Comparison of ENCODE assay signal across 1 cellular context in the genomic region with DNA sequence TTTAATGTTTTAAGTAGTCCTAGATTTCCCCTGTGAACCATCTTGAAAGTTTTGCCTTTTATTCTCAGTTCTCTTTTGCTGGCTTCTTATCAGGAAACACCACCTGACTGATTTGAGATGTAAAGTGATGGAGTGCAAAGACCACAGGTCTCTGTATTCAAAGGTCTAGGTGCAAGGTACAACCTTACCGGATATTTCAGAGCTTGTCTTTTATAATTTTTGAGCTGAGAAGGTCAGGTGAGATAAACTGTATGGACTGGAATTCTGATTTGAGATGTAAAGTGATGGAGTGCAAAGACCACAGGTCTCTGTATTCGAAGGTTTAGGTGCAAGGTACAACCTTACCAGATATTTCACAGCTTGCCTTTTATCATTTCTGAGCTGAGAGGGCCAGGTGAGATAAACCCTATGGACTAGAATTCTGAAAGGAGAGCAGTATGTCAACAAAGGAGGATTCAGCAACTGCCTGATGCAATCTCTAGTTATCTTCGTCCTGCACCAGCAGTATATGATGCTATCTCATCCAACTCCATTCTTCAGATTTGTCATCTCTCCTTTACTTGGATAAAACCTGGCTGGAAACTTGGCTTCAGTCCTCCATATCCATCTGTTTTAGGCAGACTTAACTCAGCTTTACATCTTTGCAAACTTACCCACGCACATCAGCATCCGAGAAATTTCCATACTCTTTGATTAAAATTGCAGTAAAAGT.
TF ChIP-seq lines count a peak whose summit lies in the region.

No MANE protein-coding gene starts in this region.

TF ChIP-seq in HepG2, 621 proteins besides CTCF, POLR2A, EP300 and RAD21 (continued from another document and continues in another):
- TF ChIP-seq ZSCAN29 (CRISPR knock-in tag; conservative IDR thresholded peaks at IDR 0.05), result peak; percentile 94; the same call in 1 of the 2 replicates
- TF ChIP-seq SKI (IDR thresholded peaks at IDR 0.05; ENCODE audit: partially characterized antibody), result no peak
- peak; percentile 45; the same call in 1 of the 2 replicates for TF ChIP-seq RBFOX2 (IDR thresholded peaks at IDR 0.05; ENCODE audit: low read depth, low read length)
- peak; percentile 96 for TF ChIP-seq HNF4A (CRISPR knock-in tag; IDR thresholded peaks at IDR 0.05)
- no peak for TF ChIP-seq SIN3B (IDR thresholded peaks at IDR 0.05; ENCODE audit: low read length)
- TF ChIP-seq ZFP36 (IDR thresholded peaks at IDR 0.05; ENCODE audit: borderline replicate concordance, low read depth, low read length, partially characterized antibody), result no peak
- TF ChIP-seq FOXK1 (CRISPR knock-in tag; IDR thresholded peaks at IDR 0.05; ENCODE audit: borderline replicate concordance, low read depth), result peak; percentile 69; the same call in 1 of the 2 replicates
- TF ChIP-seq, protein P1, sequence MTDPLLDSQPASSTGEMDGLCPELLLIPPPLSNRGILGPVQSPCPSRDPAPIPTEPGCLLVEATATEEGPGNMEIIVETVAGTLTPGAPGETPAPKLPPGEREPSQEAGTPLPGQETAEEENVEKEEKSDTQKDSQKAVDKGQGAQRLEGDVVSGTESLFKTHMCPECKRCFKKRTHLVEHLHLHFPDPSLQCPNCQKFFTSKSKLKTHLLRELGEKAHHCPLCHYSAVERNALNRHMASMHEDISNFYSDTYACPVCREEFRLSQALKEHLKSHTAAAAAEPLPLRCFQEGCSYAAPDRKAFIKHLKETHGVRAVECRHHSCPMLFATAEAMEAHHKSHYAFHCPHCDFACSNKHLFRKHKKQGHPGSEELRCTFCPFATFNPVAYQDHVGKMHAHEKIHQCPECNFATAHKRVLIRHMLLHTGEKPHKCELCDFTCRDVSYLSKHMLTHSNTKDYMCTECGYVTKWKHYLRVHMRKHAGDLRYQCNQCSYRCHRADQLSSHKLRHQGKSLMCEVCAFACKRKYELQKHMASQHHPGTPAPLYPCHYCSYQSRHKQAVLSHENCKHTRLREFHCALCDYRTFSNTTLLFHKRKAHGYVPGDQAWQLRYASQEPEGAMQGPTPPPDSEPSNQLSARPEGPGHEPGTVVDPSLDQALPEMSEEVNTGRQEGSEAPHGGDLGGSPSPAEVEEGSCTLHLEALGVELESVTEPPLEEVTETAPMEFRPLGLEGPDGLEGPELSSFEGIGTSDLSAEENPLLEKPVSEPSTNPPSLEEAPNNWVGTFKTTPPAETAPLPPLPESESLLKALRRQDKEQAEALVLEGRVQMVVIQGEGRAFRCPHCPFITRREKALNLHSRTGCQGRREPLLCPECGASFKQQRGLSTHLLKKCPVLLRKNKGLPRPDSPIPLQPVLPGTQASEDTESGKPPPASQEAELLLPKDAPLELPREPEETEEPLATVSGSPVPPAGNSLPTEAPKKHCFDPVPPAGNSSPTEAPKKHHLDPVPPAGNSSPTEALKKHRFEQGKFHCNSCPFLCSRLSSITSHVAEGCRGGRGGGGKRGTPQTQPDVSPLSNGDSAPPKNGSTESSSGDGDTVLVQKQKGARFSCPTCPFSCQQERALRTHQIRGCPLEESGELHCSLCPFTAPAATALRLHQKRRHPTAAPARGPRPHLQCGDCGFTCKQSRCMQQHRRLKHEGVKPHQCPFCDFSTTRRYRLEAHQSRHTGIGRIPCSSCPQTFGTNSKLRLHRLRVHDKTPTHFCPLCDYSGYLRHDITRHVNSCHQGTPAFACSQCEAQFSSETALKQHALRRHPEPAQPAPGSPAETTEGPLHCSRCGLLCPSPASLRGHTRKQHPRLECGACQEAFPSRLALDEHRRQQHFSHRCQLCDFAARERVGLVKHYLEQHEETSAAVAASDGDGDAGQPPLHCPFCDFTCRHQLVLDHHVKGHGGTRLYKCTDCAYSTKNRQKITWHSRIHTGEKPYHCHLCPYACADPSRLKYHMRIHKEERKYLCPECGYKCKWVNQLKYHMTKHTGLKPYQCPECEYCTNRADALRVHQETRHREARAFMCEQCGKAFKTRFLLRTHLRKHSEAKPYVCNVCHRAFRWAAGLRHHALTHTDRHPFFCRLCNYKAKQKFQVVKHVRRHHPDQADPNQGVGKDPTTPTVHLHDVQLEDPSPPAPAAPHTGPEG (CRISPR knock-in tag; IDR thresholded peaks at IDR 0.05), result 0 out of 2 replicates have a peak, but pooled peaks have one; percentile 19
- TF ChIP-seq TMF1 (CRISPR knock-in tag; IDR thresholded peaks at IDR 0.05; ENCODE audit: low read depth), result no peak
- no peak for TF ChIP-seq SOX6 (IDR thresholded peaks at IDR 0.05)
- TF ChIP-seq SOX6 (CRISPR knock-in tag; IDR thresholded peaks at IDR 0.05), result peak; percentile 87
- TF ChIP-seq FOXK2 (IDR thresholded peaks at IDR 0.05), result peak; percentile 53; the same call in 1 of the 2 replicates
- TF ChIP-seq IRX3 (CRISPR knock-in tag; IDR thresholded peaks at IDR 0.05; ENCODE audit: borderline replicate concordance, low read depth), result no peak
- no peak for TF ChIP-seq PHF5A (CRISPR knock-in tag; IDR thresholded peaks at IDR 0.05; ENCODE audit: low read depth, unreplicated experiment)
- TF ChIP-seq RCOR2 (CRISPR knock-in tag; IDR thresholded peaks at IDR 0.05), result peak; percentile 89; the same call in 1 of the 2 replicates
- no peak for TF ChIP-seq GABPB1 (CRISPR knock-in tag; IDR thresholded peaks at IDR 0.05)
- peak; percentile 61; the same call in 1 of the 2 replicates for TF ChIP-seq ZBTB20 (CRISPR knock-in tag; IDR thresholded peaks at IDR 0.05; ENCODE audit: borderline replicate concordance, low read depth)
- 0 out of 2 replicates have a peak, but pooled peaks have one; percentile 22 for TF ChIP-seq TARDBP (CRISPR knock-in tag; IDR thresholded peaks at IDR 0.05)
- TF ChIP-seq ADNP (CRISPR knock-in tag; IDR thresholded peaks at IDR 0.05), result no peak
- TF ChIP-seq ZNF616 (CRISPR knock-in tag; IDR thresholded peaks at IDR 0.05; ENCODE audit: low read depth), result no peak
- no peak for TF ChIP-seq ZNF496 (CRISPR knock-in tag; IDR thresholded peaks at IDR 0.05; ENCODE audit: insufficient replicate concordance)
- TF ChIP-seq, protein P2, sequence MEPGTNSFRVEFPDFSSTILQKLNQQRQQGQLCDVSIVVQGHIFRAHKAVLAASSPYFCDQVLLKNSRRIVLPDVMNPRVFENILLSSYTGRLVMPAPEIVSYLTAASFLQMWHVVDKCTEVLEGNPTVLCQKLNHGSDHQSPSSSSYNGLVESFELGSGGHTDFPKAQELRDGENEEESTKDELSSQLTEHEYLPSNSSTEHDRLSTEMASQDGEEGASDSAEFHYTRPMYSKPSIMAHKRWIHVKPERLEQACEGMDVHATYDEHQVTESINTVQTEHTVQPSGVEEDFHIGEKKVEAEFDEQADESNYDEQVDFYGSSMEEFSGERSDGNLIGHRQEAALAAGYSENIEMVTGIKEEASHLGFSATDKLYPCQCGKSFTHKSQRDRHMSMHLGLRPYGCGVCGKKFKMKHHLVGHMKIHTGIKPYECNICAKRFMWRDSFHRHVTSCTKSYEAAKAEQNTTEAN (CRISPR knock-in tag; conservative IDR thresholded peaks at IDR 0.05), result no peak
- no peak for TF ChIP-seq SETDB1 (CRISPR knock-in tag; IDR thresholded peaks at IDR 0.05; ENCODE audit: borderline replicate concordance)
- TF ChIP-seq MBD4 (IDR thresholded peaks at IDR 0.05; ENCODE audit: borderline replicate concordance, low read length), result no peak
- TF ChIP-seq, protein P3, sequence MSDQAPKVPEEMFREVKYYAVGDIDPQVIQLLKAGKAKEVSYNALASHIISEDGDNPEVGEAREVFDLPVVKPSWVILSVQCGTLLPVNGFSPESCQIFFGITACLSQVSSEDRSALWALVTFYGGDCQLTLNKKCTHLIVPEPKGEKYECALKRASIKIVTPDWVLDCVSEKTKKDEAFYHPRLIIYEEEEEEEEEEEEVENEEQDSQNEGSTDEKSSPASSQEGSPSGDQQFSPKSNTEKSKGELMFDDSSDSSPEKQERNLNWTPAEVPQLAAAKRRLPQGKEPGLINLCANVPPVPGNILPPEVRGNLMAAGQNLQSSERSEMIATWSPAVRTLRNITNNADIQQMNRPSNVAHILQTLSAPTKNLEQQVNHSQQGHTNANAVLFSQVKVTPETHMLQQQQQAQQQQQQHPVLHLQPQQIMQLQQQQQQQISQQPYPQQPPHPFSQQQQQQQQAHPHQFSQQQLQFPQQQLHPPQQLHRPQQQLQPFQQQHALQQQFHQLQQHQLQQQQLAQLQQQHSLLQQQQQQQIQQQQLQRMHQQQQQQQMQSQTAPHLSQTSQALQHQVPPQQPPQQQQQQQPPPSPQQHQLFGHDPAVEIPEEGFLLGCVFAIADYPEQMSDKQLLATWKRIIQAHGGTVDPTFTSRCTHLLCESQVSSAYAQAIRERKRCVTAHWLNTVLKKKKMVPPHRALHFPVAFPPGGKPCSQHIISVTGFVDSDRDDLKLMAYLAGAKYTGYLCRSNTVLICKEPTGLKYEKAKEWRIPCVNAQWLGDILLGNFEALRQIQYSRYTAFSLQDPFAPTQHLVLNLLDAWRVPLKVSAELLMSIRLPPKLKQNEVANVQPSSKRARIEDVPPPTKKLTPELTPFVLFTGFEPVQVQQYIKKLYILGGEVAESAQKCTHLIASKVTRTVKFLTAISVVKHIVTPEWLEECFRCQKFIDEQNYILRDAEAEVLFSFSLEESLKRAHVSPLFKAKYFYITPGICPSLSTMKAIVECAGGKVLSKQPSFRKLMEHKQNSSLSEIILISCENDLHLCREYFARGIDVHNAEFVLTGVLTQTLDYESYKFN (CRISPR knock-in tag; conservative IDR thresholded peaks at IDR 0.05), result peak; percentile 85
- peak; percentile 86 for TF ChIP-seq HNF4G (IDR thresholded peaks at IDR 0.05; ENCODE audit: borderline replicate concordance, low read depth, low read length)
- peak; percentile 80; the same call in 1 of the 2 replicates for TF ChIP-seq HNF4G (CRISPR knock-in tag; IDR thresholded peaks at IDR 0.05; ENCODE audit: borderline replicate concordance, low read depth)
- TF ChIP-seq FOXM1 (CRISPR knock-in tag; IDR thresholded peaks at IDR 0.05), result no peak
- peak; percentile 33; the same call in 1 of the 2 replicates for TF ChIP-seq ZNF331 (CRISPR knock-in tag; IDR thresholded peaks at IDR 0.05)
- no peak for TF ChIP-seq ZNF891 (CRISPR knock-in tag; IDR thresholded peaks at IDR 0.05)
- TF ChIP-seq HDAC2 (CRISPR knock-in tag; IDR thresholded peaks at IDR 0.05), result peak; percentile 69
- TF ChIP-seq KDM6A (CRISPR knock-in tag; IDR thresholded peaks at IDR 0.05; ENCODE audit: low read depth), result no peak
- TF ChIP-seq, protein P4, sequence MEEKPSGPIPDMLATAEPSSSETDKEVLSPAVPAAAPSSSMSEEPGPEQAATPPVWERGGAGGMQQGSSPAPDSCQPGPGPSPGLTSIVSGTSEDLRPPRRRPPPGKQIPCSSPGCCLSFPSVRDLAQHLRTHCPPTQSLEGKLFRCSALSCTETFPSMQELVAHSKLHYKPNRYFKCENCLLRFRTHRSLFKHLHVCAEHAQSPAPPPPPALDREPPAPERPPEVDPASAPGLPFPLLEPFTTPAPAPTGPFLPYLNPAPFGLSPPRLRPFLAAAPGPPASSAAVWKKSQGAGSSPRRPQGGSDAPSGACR (CRISPR knock-in tag; IDR thresholded peaks at IDR 0.05), result no peak
- TF ChIP-seq NR2F1 (CRISPR knock-in tag; IDR thresholded peaks at IDR 0.05), result peak in 1 of 2 experiments; percentile 36; a peak in 1 of 4 replicates
- no peak for TF ChIP-seq ZNF460 (CRISPR knock-in tag; IDR thresholded peaks at IDR 0.05; ENCODE audit: borderline replicate concordance)
- TF ChIP-seq ZNF205 (CRISPR knock-in tag; IDR thresholded peaks at IDR 0.05), result no peak
- TF ChIP-seq ZIK1 (CRISPR knock-in tag; IDR thresholded peaks at IDR 0.05; ENCODE audit: borderline replicate concordance, low read depth), result no peak
- TF ChIP-seq TCF7 (IDR thresholded peaks at IDR 0.05; ENCODE audit: low read depth), result peak; percentile 23
- TF ChIP-seq, protein P5, sequence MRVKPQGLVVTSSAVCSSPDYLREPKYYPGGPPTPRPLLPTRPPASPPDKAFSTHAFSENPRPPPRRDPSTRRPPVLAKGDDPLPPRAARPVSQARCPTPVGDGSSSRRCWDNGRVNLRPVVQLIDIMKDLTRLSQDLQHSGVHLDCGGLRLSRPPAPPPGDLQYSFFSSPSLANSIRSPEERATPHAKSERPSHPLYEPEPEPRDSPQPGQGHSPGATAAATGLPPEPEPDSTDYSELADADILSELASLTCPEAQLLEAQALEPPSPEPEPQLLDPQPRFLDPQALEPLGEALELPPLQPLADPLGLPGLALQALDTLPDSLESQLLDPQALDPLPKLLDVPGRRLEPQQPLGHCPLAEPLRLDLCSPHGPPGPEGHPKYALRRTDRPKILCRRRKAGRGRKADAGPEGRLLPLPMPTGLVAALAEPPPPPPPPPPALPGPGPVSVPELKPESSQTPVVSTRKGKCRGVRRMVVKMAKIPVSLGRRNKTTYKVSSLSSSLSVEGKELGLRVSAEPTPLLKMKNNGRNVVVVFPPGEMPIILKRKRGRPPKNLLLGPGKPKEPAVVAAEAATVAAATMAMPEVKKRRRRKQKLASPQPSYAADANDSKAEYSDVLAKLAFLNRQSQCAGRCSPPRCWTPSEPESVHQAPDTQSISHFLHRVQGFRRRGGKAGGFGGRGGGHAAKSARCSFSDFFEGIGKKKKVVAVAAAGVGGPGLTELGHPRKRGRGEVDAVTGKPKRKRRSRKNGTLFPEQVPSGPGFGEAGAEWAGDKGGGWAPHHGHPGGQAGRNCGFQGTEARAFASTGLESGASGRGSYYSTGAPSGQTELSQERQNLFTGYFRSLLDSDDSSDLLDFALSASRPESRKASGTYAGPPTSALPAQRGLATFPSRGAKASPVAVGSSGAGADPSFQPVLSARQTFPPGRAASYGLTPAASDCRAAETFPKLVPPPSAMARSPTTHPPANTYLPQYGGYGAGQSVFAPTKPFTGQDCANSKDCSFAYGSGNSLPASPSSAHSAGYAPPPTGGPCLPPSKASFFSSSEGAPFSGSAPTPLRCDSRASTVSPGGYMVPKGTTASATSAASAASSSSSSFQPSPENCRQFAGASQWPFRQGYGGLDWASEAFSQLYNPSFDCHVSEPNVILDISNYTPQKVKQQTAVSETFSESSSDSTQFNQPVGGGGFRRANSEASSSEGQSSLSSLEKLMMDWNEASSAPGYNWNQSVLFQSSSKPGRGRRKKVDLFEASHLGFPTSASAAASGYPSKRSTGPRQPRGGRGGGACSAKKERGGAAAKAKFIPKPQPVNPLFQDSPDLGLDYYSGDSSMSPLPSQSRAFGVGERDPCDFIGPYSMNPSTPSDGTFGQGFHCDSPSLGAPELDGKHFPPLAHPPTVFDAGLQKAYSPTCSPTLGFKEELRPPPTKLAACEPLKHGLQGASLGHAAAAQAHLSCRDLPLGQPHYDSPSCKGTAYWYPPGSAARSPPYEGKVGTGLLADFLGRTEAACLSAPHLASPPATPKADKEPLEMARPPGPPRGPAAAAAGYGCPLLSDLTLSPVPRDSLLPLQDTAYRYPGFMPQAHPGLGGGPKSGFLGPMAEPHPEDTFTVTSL (CRISPR knock-in tag; IDR thresholded peaks at IDR 0.05; ENCODE audit: borderline replicate concordance), result peak; percentile 69; the same call in 1 of the 2 replicates
- TF ChIP-seq YEATS4 (CRISPR knock-in tag; IDR thresholded peaks at IDR 0.05; ENCODE audit: borderline replicate concordance), result peak; percentile 56
- peak; percentile 52; the same call in 1 of the 2 replicates for TF ChIP-seq HDAC1 (CRISPR knock-in tag; IDR thresholded peaks at IDR 0.05)
- no peak for TF ChIP-seq U2AF1 (optimal IDR thresholded peaks at IDR 0.05; ENCODE audit: low read depth, low read length)
- peak; percentile 84 for TF ChIP-seq BCL6 (CRISPR knock-in tag; IDR thresholded peaks at IDR 0.05)
- TF ChIP-seq ZSCAN22 (CRISPR knock-in tag; IDR thresholded peaks at IDR 0.05), result 0 out of 2 replicates have a peak, but pooled peaks have one; percentile 38
- TF ChIP-seq NR2F6 (IDR thresholded peaks at IDR 0.05), result no peak; the same call in 1 of the 2 replicates
- 0 out of 2 replicates have a peak, but pooled peaks have one; percentile 26 for TF ChIP-seq NR2F6 (CRISPR knock-in tag; IDR thresholded peaks at IDR 0.05)
- peak; percentile 71; the same call in 1 of the 2 replicates for TF ChIP-seq NR2C2 (CRISPR knock-in tag; IDR thresholded peaks at IDR 0.05; ENCODE audit: borderline replicate concordance)
- TF ChIP-seq ZNF337 (CRISPR knock-in tag; IDR thresholded peaks at IDR 0.05; ENCODE audit: borderline replicate concordance, low read depth), result 0 out of 2 replicates have a peak, but pooled peaks have one; percentile 35
- peak; percentile 58; the same call in 1 of the 2 replicates for TF ChIP-seq ZNF12 (CRISPR knock-in tag; IDR thresholded peaks at IDR 0.05)
